Comparison of ENCODE assay signal across 15 cellular contexts in genomic region chr12:62618948-62619347, GRCh38.
"Had no signal": no experiment of that assay in that cellular context is flagged by ENCODE, and none has a peak within 500 bp of the region (broad histone marks: within the 10 kb centered on the region; RNA-seq: fewer than 3 reads in every experiment).

No MANE protein-coding gene starts in this region.

- H3K27ac Mint-ChIP-seq: activated CD4-positive, alpha-beta T cell treated with anti-CD3 and anti-CD28 coated beads, Interleukin-2, amount 10 ng/mL, durations not matched to agents 24 days and 14 days; activated T-helper 1 cell treated with anti-CD3 and anti-CD28 coated beads, Interleukin-12 subunit alpha, Interleukin-12 subunit beta, Interleukin-2, Interleukin-4 antibody, amounts not matched to agents 30 ng/mL and 10 ng/mL and 1 ng/mL, durations not matched to agents 14 hours and 24 hours and 36 hours; nephron; stimulated activated memory B cell treated with anti-CD40 and anti-IgM and Interleukin-4, amounts not matched to agents 10 μg/mL and 1 μg/mL and 100 μg/mL, for 72 hours had no signal

- H3K4me1 ChIP-seq: gastrocnemius medialis, heart right ventricle, left lung, psoas muscle, spleen had no signal

- H3K27me3 ChIP-seq: gastrocnemius medialis, heart right ventricle, left lung, spleen, tibial nerve had no signal

- H3K27me3 Mint-ChIP-seq: stimulated activated memory B cell treated with anti-CD40 and anti-IgM and Interleukin-4, amounts not matched to agents 10 μg/mL and 1 μg/mL and 100 μg/mL, for 72 hours had no signal

- H3K4me3 ChIP-seq: gastrocnemius medialis, heart right ventricle, left lung, psoas muscle, spleen, tibial nerve had no signal

- H3K27ac ChIP-seq: gastrocnemius medialis, heart right ventricle, left lung, psoas muscle, spleen, tibial nerve had no signal

- H3K4me3 Mint-ChIP-seq: activated CD4-positive, alpha-beta T cell treated with anti-CD3 and anti-CD28 coated beads, Interleukin-2, amount 10 ng/mL, durations not matched to agents 24 days and 14 days; activated T-helper 1 cell treated with anti-CD3 and anti-CD28 coated beads, Interleukin-12 subunit alpha, Interleukin-12 subunit beta, Interleukin-2, Interleukin-4 antibody, amounts not matched to agents 30 ng/mL and 10 ng/mL and 1 ng/mL, durations not matched to agents 14 hours and 24 hours and 36 hours; nephron; stimulated activated memory B cell treated with anti-CD40 and anti-IgM and Interleukin-4, amounts not matched to agents 10 μg/mL and 1 μg/mL and 100 μg/mL, for 72 hours had no signal

- H3K36me3 ChIP-seq: gastrocnemius medialis, left lung had no signal

- H3K4me1 Mint-ChIP-seq: activated CD4-positive, alpha-beta T cell treated with anti-CD3 and anti-CD28 coated beads, Interleukin-2, amount 10 ng/mL, durations not matched to agents 24 days and 14 days had no signal

- DNase-seq: activated CD4-positive, alpha-beta T cell treated with anti-CD3 and anti-CD28 coated beads, Interleukin-2, amount 10 ng/mL, durations not matched to agents 24 days and 14 days; activated naive CD4-positive, alpha-beta T cell; gastrocnemius medialis; heart right ventricle; left lung; mesenchymal stem cell; occipital lobe; psoas muscle; spleen; stimulated activated CD4-positive, alpha-beta T cell treated with anti-CD3 and anti-CD28 coated beads, Interleukin-1b, Interleukin-23, amount 100 ng/mL, for 48 hours had no signal

- H3K9me3 Mint-ChIP-seq: activated CD4-positive, alpha-beta T cell treated with anti-CD3 and anti-CD28 coated beads, Interleukin-2, amount 10 ng/mL, durations not matched to agents 24 days and 14 days; activated T-helper 1 cell treated with anti-CD3 and anti-CD28 coated beads, Interleukin-12 subunit alpha, Interleukin-12 subunit beta, Interleukin-2, Interleukin-4 antibody, amounts not matched to agents 30 ng/mL and 10 ng/mL and 1 ng/mL, durations not matched to agents 14 hours and 24 hours and 36 hours; nephron; stimulated activated memory B cell treated with anti-CD40 and anti-IgM and Interleukin-4, amounts not matched to agents 10 μg/mL and 1 μg/mL and 100 μg/mL, for 72 hours had no signal

- ATAC-seq: gastrocnemius medialis; heart right ventricle; left lung; psoas muscle; sciatic nerve; stimulated activated memory B cell treated with anti-CD40 and anti-IgM and Interleukin-4, amounts not matched to agents 10 μg/mL and 1 μg/mL and 100 μg/mL, for 72 hours had no signal

- H3K9me3 ChIP-seq: gastrocnemius medialis, heart right ventricle, left lung, psoas muscle, spleen, tibial nerve had no signal
